In genomic region chr4:176123710-176124407, GRCh38 we compare ENCODE assay signal across 8 cellular contexts. TPM values are rescaled to one million over a fixed set of nuclear protein-coding genes. Genes with fewer than 3 reads are reported as not detected.
DNase-seq lines count a peak whose midpoint lies in the region; FAIRE-seq and TF ChIP-seq lines count a peak whose summit lies in the region.

No MANE protein-coding gene starts in this region.

- no peaks in the 10 kb centered on the region for H3K36me3 ChIP-seq in MG63
- peaks cover 4% of the 10 kb centered on the region for H3K36me3 ChIP-seq in neural cell (ENCODE audit: insufficient read depth, low read length)

- H3K36me3 Mint-ChIP-seq in HFFc6 (ENCODE audit: low read depth): no peaks in the 10 kb centered on the region
- no peaks in the 10 kb centered on the region for H3K36me3 Mint-ChIP-seq in activated CD4-positive, alpha-beta memory T cell treated with anti-CD3 and anti-CD28 coated beads for 36 hours

- H3K4me1 Mint-ChIP-seq in HFFc6 (ENCODE audit: low read depth): no peaks in the 10 kb centered on the region
- peaks cover 10% of the 10 kb centered on the region for H3K4me1 Mint-ChIP-seq in activated CD4-positive, alpha-beta memory T cell treated with anti-CD3 and anti-CD28 coated beads for 36 hours (ENCODE audit: low read depth)

- H3K4me3 ChIP-seq in AG10803 (ENCODE audit: low read length) (no peak overlapping the region), MG63 (no peak overlapping the region), choroid plexus epithelial cell (ENCODE audit: low read depth, low read length) (no peak overlapping the region), neural cell (ENCODE audit: low read length) (no peak overlapping the region)

- CTCF ChIA-PET in activated CD4-positive, alpha-beta memory T cell treated with anti-CD3 and anti-CD28 coated beads for 36 hours (lab: Charles Lee): interaction anchor here (0.8 kb wide), 1 partner anchor 9 kb away, joined by 4 read pairs; no protein-coding TSS in a partner anchor

- no peaks in the 10 kb centered on the region for H3K9me2 ChIP-seq in neural cell (ENCODE audit: insufficient read depth, low read length)

- DNase-seq in AG10803 (ENCODE audit: low read depth) (peak; percentile 6), GM12891 (ENCODE audit: insufficient read length, low spot score) (peak; percentile 1), HFFc6 (peak; percentile 16), MG63 (peak; percentile 1), choroid plexus epithelial cell (ENCODE audit: low read depth) (peak; percentile 33)
- DNase-seq in stimulated activated naive CD4-positive, alpha-beta T cell (lab: John Stamatoyannopoulos, UW): no peak
- DNase-seq in activated CD4-positive, alpha-beta memory T cell treated with anti-CD3 and anti-CD28 coated beads for 36 hours: no peak

- intact Hi-C loops in activated CD4-positive, alpha-beta memory T cell treated with anti-CD3 and anti-CD28 coated beads for 36 hours (cut with micrococcal nuclease): loop anchor here (1.0 to 5.0 kb wide), 3 partner anchors 57 to 177 kb away; partner anchors contain the start of gene WDR17

- no peak overlapping the region for H3K27ac ChIP-seq in neural cell (ENCODE audit: low read length)

- H2AFZ ChIP-seq in neural cell (ENCODE audit: low read depth, low read length): no peak overlapping the region

- TF ChIP-seq CTCF in AG10803 (conservative IDR thresholded peaks at IDR 0.05; ENCODE audit: low read length) (peak; percentile 66), HFFc6 (IDR thresholded peaks at IDR 0.05) (peak; percentile 84), choroid plexus epithelial cell (conservative IDR thresholded peaks at IDR 0.05; ENCODE audit: low read depth, low read length) (peak; percentile 72), neural cell (IDR thresholded peaks at IDR 0.05; ENCODE audit: poor library complexity, severe bottlenecking) (peak; percentile 43)

- no peaks in the 10 kb centered on the region for H3K9me3 ChIP-seq in MG63
- no peaks in the 10 kb centered on the region for H3K9me3 ChIP-seq in neural cell (ENCODE audit: low read length)

- TF ChIP-seq POLR2A in GM12891 (IDR thresholded peaks at IDR 0.05; ENCODE audit: low read depth, low read length): no peak

- H3K27me3 Mint-ChIP-seq in HFFc6 (ENCODE audit: insufficient read depth): peaks cover 4% of the 10 kb centered on the region
- H3K27me3 Mint-ChIP-seq in activated CD4-positive, alpha-beta memory T cell treated with anti-CD3 and anti-CD28 coated beads for 36 hours: peaks cover 4% of the 10 kb centered on the region

- no peak overlapping the region for H3K4me2 ChIP-seq in neural cell (ENCODE audit: low read length)

- no peak for TF ChIP-seq RAD21 in neural cell (conservative IDR thresholded peaks at IDR 0.05)

- no peak overlapping the region for H3K9ac ChIP-seq in neural cell (ENCODE audit: low read length)

- POLR2A ChIA-PET in activated CD4-positive, alpha-beta memory T cell treated with anti-CD3 and anti-CD28 coated beads for 36 hours (lab: Charles Lee): no interaction called here

- TF ChIP-seq EP300 in neural cell (conservative IDR thresholded peaks at IDR 0.05; ENCODE audit: poor library complexity, severe bottlenecking): no peak

- H3K79me2 ChIP-seq in neural cell (replicated peaks; ENCODE audit: insufficient read depth, low read length): no peaks in the 10 kb centered on the region

- H3K27ac Mint-ChIP-seq in HFFc6: no peak overlapping the region
- no peak overlapping the region for H3K27ac Mint-ChIP-seq in activated CD4-positive, alpha-beta memory T cell treated with anti-CD3 and anti-CD28 coated beads for 36 hours

- no peak overlapping the region for H3K4me3 Mint-ChIP-seq in HFFc6
- H3K4me3 Mint-ChIP-seq in activated CD4-positive, alpha-beta memory T cell treated with anti-CD3 and anti-CD28 coated beads for 36 hours: no peak overlapping the region

- H3K27me3 ChIP-seq in MG63: no peaks in the 10 kb centered on the region
- no peaks in the 10 kb centered on the region for H3K27me3 ChIP-seq in neural cell (ENCODE audit: insufficient read depth, low read depth, low read length)

- FAIRE-seq in GM12891 (lab: Jason Lieb, UNC): peak; percentile 70

- no peaks in the 10 kb centered on the region for H3K9me3 Mint-ChIP-seq in HFFc6
- no peaks in the 10 kb centered on the region for H3K9me3 Mint-ChIP-seq in activated CD4-positive, alpha-beta memory T cell treated with anti-CD3 and anti-CD28 coated beads for 36 hours

- H4K20me1 ChIP-seq in neural cell (ENCODE audit: insufficient read depth): no peaks in the 10 kb centered on the region

- no peaks in the 10 kb centered on the region for H3F3A ChIP-seq in neural cell (ENCODE audit: insufficient read depth, low read length, poor library complexity, severe bottlenecking)

TF ChIP-seq in GM12891, 5 proteins besides CTCF, POLR2A, EP300 and RAD21:
- TF ChIP-seq POLR2AphosphoS5 (IDR thresholded peaks at IDR 0.05; ENCODE audit: low read depth, low read length) (no peak), TAF1 (IDR thresholded peaks at IDR 0.05; ENCODE audit: low read depth, low read length) (no peak), PAX5 (IDR thresholded peaks at IDR 0.05; ENCODE audit: insufficient read depth, low read length, severe bottlenecking) (peak; percentile 31), SPI1 (IDR thresholded peaks at IDR 0.05; ENCODE audit: low read depth, low read length) (peak; percentile 33), POU2F2 (IDR thresholded peaks at IDR 0.05; ENCODE audit: low read depth, low read length) (no peak; the same call in 1 of the 2 replicates)

TF ChIP-seq in neural cell, 6 proteins besides CTCF, POLR2A, EP300 and RAD21:
- TF ChIP-seq EZH2 (IDR thresholded peaks at IDR 0.05; ENCODE audit: borderline replicate concordance, insufficient read depth, low read length, poor library complexity, severe bottlenecking): no peak
- no peak for TF ChIP-seq TAF1 (IDR thresholded peaks at IDR 0.05; ENCODE audit: low read depth)
- no peak for TF ChIP-seq REST (IDR thresholded peaks at IDR 0.05; ENCODE audit: borderline replicate concordance)
- peak; percentile 25 for TF ChIP-seq SMC3 (conservative IDR thresholded peaks at IDR 0.05; ENCODE audit: poor library complexity)
- TF ChIP-seq POLR2AphosphoS5 (IDR thresholded peaks at IDR 0.05): no peak

RNA-seq across cellular contexts. Expression of gene WDR17, which starts 58.2 kb away (rescaled TPM):
- 0.53 TPM for polyA plus RNA-seq in GM12891 (2012; ENCODE audit: low read depth, missing spikeins)
- total RNA-seq in HFFc6 (2021; fragmentation: NEBNext Ultra II Directional; extraction: Animal tissue kit (Norgen Biotek cat#: 25700)): not detected
- total RNA-seq in MG63 (2014; rRNA removed; shearing (Covaris generic); ENCODE audit: low replicate concordance): 0.23 and 5.8 TPM in 2 replicates
- 52.9 and 59.1 TPM in 2 replicates for polyA plus RNA-seq in neural cell
- polyA minus RNA-seq in neural cell: 70.4 and 76.2 TPM in 2 replicates
- 1 to 10 TPM; 1.1 to 1.2 TPM for total RNA-seq in activated CD4-positive, alpha-beta memory T cell treated with anti-CD3 and anti-CD28 coated beads for 36 hours

Comparison
In these comparisons a context has a peak if more than half of its experiments do, and no peak if none do; other contexts are left out.
1. DNase-seq: peak in AG10803 (single experiment), GM12891 (single experiment), HFFc6 (single experiment), MG63 (single experiment) and choroid plexus epithelial cell (single experiment); none in stimulated activated naive CD4-positive, alpha-beta T cell (0 of 6) and activated CD4-positive, alpha-beta memory T cell treated with anti-CD3 and anti-CD28 coated beads for 36 hours (single experiment).
2. Peak in every context shown above with its lines, with median percentiles within 50 percentile points of each other: CTCF ChIP-seq.